Comparison of ENCODE assay signal across 14 cellular contexts in genomic region chr15:82921242-82921641, GRCh38.
"Had no signal": no experiment of that assay in that cellular context is flagged by ENCODE, and none has a peak within 500 bp of the region (broad histone marks: within the 10 kb centered on the region; RNA-seq: fewer than 3 reads in every experiment).

No MANE protein-coding gene starts in this region.

- ATAC-seq: activated CD8-positive, alpha-beta memory T cell treated with anti-CD3 and anti-CD28 coated beads, Interleukin-2, amount 10 ng/mL, durations not matched to agents 7 days and 5 days; gastroesophageal sphincter; naive thymus-derived CD8-positive, alpha-beta T cell had no signal

- H3K36me3 ChIP-seq: brain microvascular endothelial cell, gastroesophageal sphincter, ovary, spleen, tibial artery had no signal

- H3K27ac ChIP-seq: brain microvascular endothelial cell, gastroesophageal sphincter, ovary, spleen, tibial artery had no signal

- H3K9me3 ChIP-seq: gastroesophageal sphincter, ovary, spleen, tibial artery had no signal

- DNase-seq: activated B cell treated with CpG ODN at 0.5 μM for 24 hours; activated CD4-positive, alpha-beta memory T cell treated with anti-CD3 and anti-CD28 coated beads, Interleukin-2, amount 10 ng/mL, durations not matched to agents 7 days and 5 days; activated CD4-positive, alpha-beta T cell treated with anti-CD3 and anti-CD28 coated beads for 48 hours; activated CD8-positive, alpha-beta memory T cell treated with anti-CD3 and anti-CD28 coated beads, Interleukin-2, amount 10 ng/mL, durations not matched to agents 7 days and 5 days; brain microvascular endothelial cell; cerebellar nuclear complex; cortex of kidney; naive thymus-derived CD8-positive, alpha-beta T cell; ovary; spleen; stimulated activated naive CD4-positive, alpha-beta T cell had no signal

- H3K4me3 ChIP-seq: gastroesophageal sphincter, ovary, spleen, tibial artery had no signal

- H3K27me3 ChIP-seq: brain microvascular endothelial cell, gastroesophageal sphincter, ovary, spleen, tibial artery had no signal

- FAIRE-seq: urothelium cell line had no signal
